In the genomic region with DNA sequence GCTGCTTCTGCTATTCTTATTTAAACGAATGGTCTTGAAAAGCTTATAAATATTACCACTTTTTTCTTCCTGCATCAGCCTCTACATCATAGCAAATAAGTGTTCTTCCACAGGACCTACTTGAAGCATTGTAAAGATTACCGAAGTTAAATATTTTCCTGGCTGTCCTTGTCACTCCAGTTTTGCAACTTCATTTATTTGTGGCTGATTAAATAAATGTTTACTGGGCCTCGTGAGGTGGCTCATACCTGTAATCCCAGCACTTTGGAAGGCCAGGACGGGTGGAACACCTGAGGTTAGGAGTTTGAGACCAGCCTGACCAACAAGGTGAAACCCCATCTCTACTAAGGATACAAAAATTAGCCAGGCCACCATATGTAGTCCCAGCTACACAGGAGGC, we compare ENCODE assay signal across 21 cellular contexts.
DNase-seq lines count a peak whose midpoint lies in the region; ATAC-seq and TF ChIP-seq lines count a peak whose summit lies in the region.
"Had no signal": no experiment of that assay in that cellular context is flagged by ENCODE, and none has a peak within 500 bp of the region (broad histone marks: within the 10 kb centered on the region; RNA-seq: fewer than 3 reads in every experiment).

No MANE protein-coding gene starts in this region.

- DNase-seq in HT-29 (ENCODE audit: low spot score) = peak; percentile 3
- no peak for DNase-seq in ascending aorta (ENCODE audit: low spot score in 2 of 2)
- DNase-seq in neural crest cell (ENCODE audit: low read depth, low spot score) = no peak
- DNase-seq in type B pancreatic cell (ENCODE audit: extremely low spot score, unreplicated experiment) = no peak
- DNase-seq in SW480 (ENCODE audit: low spot score) = no peak
- no peak for DNase-seq in tibial artery
- DNase-seq: ACHN; CD4-positive, alpha-beta memory T cell; NCI-H1092 treated with DMSO at 0.1 percent for 48 hours; NCI-H1436 treated with DMSO at 0.1 percent for 48 hours; NCI-H1930; NCI-H2227 treated with DMSO at 0.1 percent for 48 hours; NCI-H524; NCI-H774 had no signal

- H3K36me3 ChIP-seq in ascending aorta = peaks cover 0 to 8% of the 10 kb centered on the region in 2 donors
- H3K36me3 ChIP-seq in tibial artery = peaks cover 0 to 19% (median 12%) of the 10 kb centered on the region in 3 donors

- H3K27me3 Mint-ChIP-seq in neural crest cell (ENCODE audit: low read depth) (no peaks in the 10 kb centered on the region), type B pancreatic cell (no peaks in the 10 kb centered on the region)
- H3K27me3 Mint-ChIP-seq: CD4-positive, alpha-beta memory T cell had no signal

- no peaks in the 10 kb centered on the region for H3K4me1 Mint-ChIP-seq in neural crest cell
- H3K4me1 Mint-ChIP-seq in type B pancreatic cell (ENCODE audit: unreplicated experiment) = peaks cover 4% of the 10 kb centered on the region

- H3K4me1 ChIP-seq in ascending aorta (peaks cover 5 to 51% of the 10 kb centered on the region in 2 donors), tibial artery (peaks cover 0 to 49% (median 5%) of the 10 kb centered on the region in 4 donors)

- intact Hi-C loops in ascending aorta (cut with DNase I) = no loop called here
- intact Hi-C loops in tibial artery (cut with DNase I; ENCODE audit: low total_unique reads) = no loop called here

- H3K27me3 ChIP-seq in ascending aorta (no peaks in the 10 kb centered on the region), tibial artery (no peaks in the 10 kb centered on the region)
- H3K27me3 ChIP-seq: BLaER1 had no signal

- peak overlapping the region; percentile 19 for H3K27ac Mint-ChIP-seq in neural crest cell (ENCODE audit: unreplicated experiment)
- peak overlapping the region; percentile 93 for H3K27ac Mint-ChIP-seq in type B pancreatic cell
- H3K27ac Mint-ChIP-seq: GM23338 had no signal

- peaks cover 2% of the 10 kb centered on the region for H3K36me3 Mint-ChIP-seq in neural crest cell (ENCODE audit: low read depth)
- peaks cover 35% of the 10 kb centered on the region for H3K36me3 Mint-ChIP-seq in type B pancreatic cell

- ATAC-seq in GM19328 (IDR thresholded peaks at IDR 0.05; ENCODE audit: unreplicated experiment) = no peak
- ATAC-seq: HepG2, K562, Right ventricle myocardium inferior had no signal

- H3K9me3 Mint-ChIP-seq in neural crest cell (no peaks in the 10 kb centered on the region), type B pancreatic cell (no peaks in the 10 kb centered on the region)
- H3K9me3 Mint-ChIP-seq: GM23338 had no signal

- TF ChIP-seq CTCF in ascending aorta (IDR thresholded peaks at IDR 0.05) (no peak), neural crest cell (conservative IDR thresholded peaks at IDR 0.05) (no peak), type B pancreatic cell (conservative IDR thresholded peaks at IDR 0.05) (no peak), tibial artery (IDR thresholded peaks at IDR 0.05) (no peak)

- no peak overlapping the region for H3K4me3 Mint-ChIP-seq in neural crest cell
- H3K4me3 Mint-ChIP-seq in type B pancreatic cell = peak overlapping the region; percentile 61
- H3K4me3 Mint-ChIP-seq: CD4-positive, alpha-beta memory T cell; GM23338 had no signal

- H3K4me3 ChIP-seq in ascending aorta (no peak overlapping the region), tibial artery (no peak overlapping the region)
- H3K4me3 ChIP-seq: BLaER1, GM23338, HAP-1, K562 had no signal

- H3K9me3 ChIP-seq in ascending aorta (no peaks in the 10 kb centered on the region), tibial artery (no peaks in the 10 kb centered on the region)
- H3K9me3 ChIP-seq: BLaER1, HAP-1 had no signal

- H3K27ac ChIP-seq in ascending aorta (peak overlapping the region; percentile 85 to 87), tibial artery (no peak overlapping the region)
- H3K27ac ChIP-seq: BLaER1 had no signal

Comparison
In these comparisons a context has a peak if more than half of its experiments do, and no peak if none do; other contexts are left out.
1. H3K27ac ChIP-seq: peak in ascending aorta (2 of 2); none in tibial artery (0 of 2).